In genomic region chr1:23809751-23810171, GRCh38 we compare ENCODE assay signal across 8 cellular contexts. TPM values are rescaled to one million over a fixed set of nuclear protein-coding genes. Genes with fewer than 3 reads are reported as not detected.
A peak's percentile ranks its signal among the peaks of the same experiment; 100 is the strongest.
DNase-seq lines count a peak whose midpoint lies in the region; ATAC-seq lines count a peak whose summit lies in the region.

No MANE protein-coding gene starts in this region.

- ATAC-seq in HG03108 (IDR thresholded peaks at IDR 0.05; ENCODE audit: unreplicated experiment) = peak; percentile 56

- peak overlapping the region; percentile 55 for H3K27ac Mint-ChIP-seq in dendritic cell treated with granulocyte-macrophage colony-stimulating factor and Interleukin-4, amounts not matched to agents 40 ng/mL and 50 ng/mL, for 4 days

- H3K9me3 Mint-ChIP-seq in dendritic cell treated with granulocyte-macrophage colony-stimulating factor and Interleukin-4, amounts not matched to agents 40 ng/mL and 50 ng/mL, for 4 days = no peaks in the 10 kb centered on the region

- no peaks in the 10 kb centered on the region for H3K27me3 Mint-ChIP-seq in dendritic cell treated with granulocyte-macrophage colony-stimulating factor and Interleukin-4, amounts not matched to agents 40 ng/mL and 50 ng/mL, for 4 days

- H3K36me3 Mint-ChIP-seq in dendritic cell treated with granulocyte-macrophage colony-stimulating factor and Interleukin-4, amounts not matched to agents 40 ng/mL and 50 ng/mL, for 4 days (ENCODE audit: low read depth) = peaks cover 69% of the 10 kb centered on the region

- H3K4me3 Mint-ChIP-seq in dendritic cell treated with granulocyte-macrophage colony-stimulating factor and Interleukin-4, amounts not matched to agents 40 ng/mL and 50 ng/mL, for 4 days = no peak overlapping the region

- DNase-seq in GDM1 (lab: John Stamatoyannopoulos, UW) (peak; percentile 79), NCI-H526 treated with DMSO at 0.1 percent for 48 hours (lab: John Stamatoyannopoulos, UW) (peak; percentile 20), medulla oblongata (ENCODE audit: extremely low spot score) (peak; percentile 79), cerebellum (ENCODE audit: low spot score) (no peak)
- DNase-seq in activated CD4-positive, alpha-beta T cell treated with anti-CD3 and anti-CD28 coated beads for 48 hours = peak; percentile 88
- peak; percentile 70 for DNase-seq in stimulated activated CD8-positive, alpha-beta memory T cell treated with anti-CD3 and anti-CD28 coated beads, Interleukin-4, amount 100 ng/mL, for 24 hours (ENCODE audit: low read depth)

- intact Hi-C loops in dendritic cell treated with granulocyte-macrophage colony-stimulating factor and Interleukin-4, amounts not matched to agents 40 ng/mL and 50 ng/mL, for 4 days (cut with micrococcal nuclease) = loop anchor here (1.0 to 10.0 kb wide), 6 partner anchors 15 to 155 kb away; partner anchors contain the start of genes FUCA1 and HMGCL

- H3K4me1 Mint-ChIP-seq in dendritic cell treated with granulocyte-macrophage colony-stimulating factor and Interleukin-4, amounts not matched to agents 40 ng/mL and 50 ng/mL, for 4 days (ENCODE audit: low read depth) = peaks cover 70% of the 10 kb centered on the region

RNA-seq across cellular contexts. Expression of gene GALE, which starts 9.2 kb away (rescaled TPM):
- total RNA-seq in cerebellum = 11.9 TPM

RNA-seq across cellular contexts. Expression of gene HMGCL, which starts 15.5 kb away (rescaled TPM):
- total RNA-seq in cerebellum = 9.8 TPM

RNA-seq across cellular contexts. Expression of gene LYPLA2, which starts 18.8 kb away (rescaled TPM):
- total RNA-seq in cerebellum = 21.1 TPM

RNA-seq across cellular contexts. Expression of gene PITHD1, which starts 31.5 kb away (rescaled TPM):
- 46.5 TPM for total RNA-seq in cerebellum

RNA-seq across cellular contexts. Expression of gene FUCA1, which starts 58.3 kb away (rescaled TPM):
- total RNA-seq in cerebellum = 11.9 TPM
